In genomic region chr15:72375501-72375845, GRCh38 we compare ENCODE assay signal across 9 cellular contexts. TPM values are rescaled to one million over a fixed set of nuclear protein-coding genes. Genes with fewer than 3 reads are reported as not detected.
DNase-seq lines count a peak whose midpoint lies in the region; ATAC-seq, FAIRE-seq and TF ChIP-seq lines count a peak whose summit lies in the region.
"Had no signal": no experiment of that assay in that cellular context is flagged by ENCODE, and none has a peak within 500 bp of the region (broad histone marks: within the 10 kb centered on the region; RNA-seq: fewer than 3 reads in every experiment).

No MANE protein-coding gene starts in this region.

- H3K9ac ChIP-seq in HUES6 (ENCODE audit: low read length) (peak overlapping the region; percentile 88), K562 (ENCODE audit: insufficient read depth in 1 of 2, low read depth in 2 of 2, low read length in 2 of 2) (peak overlapping the region; percentile 94 to 99)

- POLR2A ChIA-PET in K562 (lab: Yijun Ruan, JAX), result interaction anchor here (0.5 to 1.4 kb wide), 12 partner anchors 8 to 460 kb away, joined by 3 to 6 read pairs (median 4); no protein-coding TSS in a partner anchor

- ATAC-seq in GM21528 (IDR thresholded peaks at IDR 0.05; ENCODE audit: low FRiP score, unreplicated experiment) (peak; percentile 43), K562 (peak; percentile 79)
- ATAC-seq in stimulated activated naive CD8-positive, alpha-beta T cell treated with anti-CD3 and anti-CD28 coated beads, Interleukin-15, amount 100 ng/mL, for 72 hours, result peak; percentile 60

- TF ChIP-seq EP300 in K562 (IDR thresholded peaks at IDR 0.05; ENCODE audit: low read length), result no peak

- DNase-seq in K562 (ENCODE audit: extremely low read depth in 1 of 4, low spot score in 3 of 4), result peak in 1 of 4 experiments; percentile 27
- peak; percentile 84 for DNase-seq in kidney tubule cell (ENCODE audit: low spot score)
- DNase-seq in stimulated activated naive CD8-positive, alpha-beta T cell treated with anti-CD3 and anti-CD28 coated beads, Interleukin-15, amount 100 ng/mL, for 72 hours, result no peak
- DNase-seq in middle frontal gyrus (ENCODE audit: extremely low spot score, low spot score), result no peak
- no peak for DNase-seq in SW480 (ENCODE audit: low spot score)

- H3K9me3 ChIP-seq in DOHH2 (ENCODE audit: control insufficient read depth, insufficient read depth, low read length) (no peaks in the 10 kb centered on the region), HUES6 (ENCODE audit: control insufficient read depth, insufficient read depth, low read depth, low read length) (no peaks in the 10 kb centered on the region), K562 (replicated peaks; ENCODE audit: control insufficient read depth, insufficient read depth, low read depth, low read length) (no peaks in the 10 kb centered on the region)

- TSS peak; percentile 63 for BruUV-seq in K562 (replicated peaks; lab: Mats Ljungman, UMichigan)

- no peak for TF ChIP-seq POLR2A in K562 (conservative IDR thresholded peaks at IDR 0.05)

- no peaks in the 10 kb centered on the region for H3K9me2 ChIP-seq in DOHH2 (replicated peaks; ENCODE audit: control insufficient read depth, low read length)

- H3K36me3 ChIP-seq in DOHH2 (ENCODE audit: control insufficient read depth, low read length) (peaks cover 5% of the 10 kb centered on the region; the same call in 1 of the 2 replicates), HUES6 (ENCODE audit: control insufficient read depth, insufficient read depth, low read length) (peaks cover under 1% of the 10 kb centered on the region; the same call in 1 of the 2 replicates), K562 (ENCODE audit: control insufficient read depth, insufficient read depth, low read length) (peaks cover 15% of the 10 kb centered on the region; the same call in 2 of the 3 replicates)

- CTCF ChIA-PET in K562 (lab: Yijun Ruan, JAX; ENCODE audit: low intra/inter-chr PET ratio), result no interaction called here

- WGBS in K562 (ENCODE audit: insufficient coverage, low coverage, missing lambda C conversion rate), result under 1% methylated on average over 17 of the region's 17 CpGs

- H3K27me3 Mint-ChIP-seq in stimulated activated naive CD8-positive, alpha-beta T cell treated with anti-CD3 and anti-CD28 coated beads, Interleukin-15, amount 100 ng/mL, for 72 hours, result no peaks in the 10 kb centered on the region

- H4K20me1 ChIP-seq in DOHH2 (ENCODE audit: control insufficient read depth, insufficient read depth, low read depth, low read length) (no peaks in the 10 kb centered on the region), K562 (replicated peaks; ENCODE audit: control insufficient read depth, insufficient read depth, low read length) (no peaks in the 10 kb centered on the region)

- H3K4me2 ChIP-seq in DOHH2 (ENCODE audit: low read length) (peak overlapping the region; percentile 69), K562 (ENCODE audit: insufficient read depth, low read length) (peak overlapping the region; percentile 95)

- H3K4me3 ChIP-seq in DOHH2 (ENCODE audit: low read length), result peak overlapping the region; percentile 83
- H3K4me3 ChIP-seq in HUES6 (ENCODE audit: low read depth, low read length), result peak overlapping the region; percentile 95
- H3K4me3 ChIP-seq in K562, result peak overlapping the region; percentile 79

- H3K4me1 ChIP-seq in DOHH2 (ENCODE audit: control insufficient read depth, low read length), result peaks cover 28% of the 10 kb centered on the region
- H3K4me1 ChIP-seq in HUES6 (ENCODE audit: control insufficient read depth, insufficient read depth, low read length), result no peaks in the 10 kb centered on the region
- H3K4me1 ChIP-seq in K562 (replicated peaks in 1 of 2; ENCODE audit: control insufficient read depth in 2 of 2, insufficient read depth in 2 of 2, low read length in 2 of 2), result peaks cover 8 to 15% of the 10 kb centered on the region in 2 experiments; a peak in 3 of 5 replicates

- H3K4me1 Mint-ChIP-seq in stimulated activated naive CD8-positive, alpha-beta T cell treated with anti-CD3 and anti-CD28 coated beads, Interleukin-15, amount 100 ng/mL, for 72 hours, result peaks cover 35% of the 10 kb centered on the region

- H3K4me3 Mint-ChIP-seq in stimulated activated naive CD8-positive, alpha-beta T cell treated with anti-CD3 and anti-CD28 coated beads, Interleukin-15, amount 100 ng/mL, for 72 hours, result peak overlapping the region; percentile 97 to 99

- H3K9me3 Mint-ChIP-seq in stimulated activated naive CD8-positive, alpha-beta T cell treated with anti-CD3 and anti-CD28 coated beads, Interleukin-15, amount 100 ng/mL, for 72 hours, result no peaks in the 10 kb centered on the region

- FAIRE-seq in K562 (lab: Jason Lieb, UNC), result no peak
- FAIRE-seq: TTC549 had no signal

- peaks cover 49% of the 10 kb centered on the region for H3K79me2 ChIP-seq in DOHH2 (ENCODE audit: control insufficient read depth, low read length)
- H3K79me2 ChIP-seq in K562 (ENCODE audit: control insufficient read depth, insufficient read depth, low read length), result peaks cover 31% of the 10 kb centered on the region

- H3K27me3 ChIP-seq in DOHH2 (ENCODE audit: control insufficient read depth, low read length) (no peaks in the 10 kb centered on the region), HUES6 (ENCODE audit: control insufficient read depth, insufficient read depth, low read length) (peaks cover 5% of the 10 kb centered on the region; the same call in 1 of the 2 replicates), K562 (ENCODE audit: control insufficient read depth in 2 of 2, insufficient read depth in 2 of 2, low read length in 2 of 2) (peaks cover 0 to 3% of the 10 kb centered on the region in 2 experiments; a peak in 2 of 5 replicates)

- intact Hi-C loops in K562 (cut with micrococcal nuclease), result no loop called here

- peaks cover 5% of the 10 kb centered on the region; the same call in 1 of the 2 replicates for H3F3A ChIP-seq in DOHH2 (ENCODE audit: control insufficient read depth, insufficient read depth)

- peak overlapping the region; percentile 99 for H3K27ac Mint-ChIP-seq in stimulated activated naive CD8-positive, alpha-beta T cell treated with anti-CD3 and anti-CD28 coated beads, Interleukin-15, amount 100 ng/mL, for 72 hours

- TF ChIP-seq CTCF in DOHH2 (IDR thresholded peaks at IDR 0.05; ENCODE audit: low read depth, low read length, poor library complexity, severe bottlenecking) (no peak), K562 (IDR thresholded peaks at IDR 0.05 in 2 of 3, conservative IDR thresholded peaks at IDR 0.05 in 1 of 3; ENCODE audit: insufficient read depth in 2 of 3, low read depth in 1 of 3, low read length in 3 of 3) (no peak)

- peak overlapping the region; percentile 97 for H2AFZ ChIP-seq in K562 (ENCODE audit: low read depth, low read length)

- in situ Hi-C loops in K562 (cut with MboI), result no loop called here

- H3K27ac ChIP-seq in DOHH2 (ENCODE audit: low read depth, low read length) (0 out of 2 replicates have a peak overlapping the region, but pooled peaks have one; percentile 13), HUES6 (ENCODE audit: low read depth, low read length) (peak overlapping the region; percentile 58; the same call in 1 of the 2 replicates), K562 (ENCODE audit: extremely low read depth, low read depth, low read length) (peak overlapping the region; percentile 83)

- TF ChIP-seq RAD21 in K562 (CRISPR knock-in tag; conservative IDR thresholded peaks at IDR 0.05 in 1 of 2, IDR thresholded peaks at IDR 0.05 in 1 of 2), result no peak

- H3K9me1 ChIP-seq in K562 (ENCODE audit: control insufficient read depth, insufficient read depth, low read length), result no peaks in the 10 kb centered on the region

RNA-seq across cellular contexts. Expression of gene HEXA, which starts 0.3 kb away (rescaled TPM):
- 137 and 211 TPM in 2 replicates for total RNA-seq in K562 (2011; cell fraction: chromatin; rRNA removed; ENCODE audit: low replicate concordance)
- 192 and 220 TPM in 2 replicates for total RNA-seq in K562 (2011; cell fraction: nucleolus; rRNA removed)
- 181 and 186 TPM in 2 replicates for total RNA-seq in K562 (2011; cell fraction: nucleoplasm; rRNA removed)
- total RNA-seq in K562 (2014; rRNA removed) (47.1 and 48.2 TPM in 2 replicates), K562 (2014; rRNA removed; fragmentation: Illumina TruSeq; extraction: Trizol) (57.4 and 58.3 TPM in 2 replicates), K562 (2015; rRNA removed; fragmentation: Illumina TruSeq; extraction: Trizol) (84.4 and 85.9 TPM in 2 replicates), K562 (2021) (81.9 and 82.1 TPM in 2 replicates)
- polyA plus RNA-seq in K562 (2011; rRNA removed) (134 and 136 TPM in 2 replicates), K562 (2014; fragmentation: Illumina TruSeq; extraction: Trizol) (68.9 and 70.0 TPM in 2 replicates), K562 (2014; fragmentation: Nextera tagmentation; extraction: Ambion mirVana) (10 to 100 TPM; 22.2 to 64.3 TPM), K562 (2014; rRNA removed) (72.9 and 90.3 TPM in 2 replicates)
- 112 and 135 TPM in 2 replicates for polyA plus RNA-seq in K562 (2011; cell fraction: cytosol; rRNA removed)
- 225 and 242 TPM in 2 replicates for polyA plus RNA-seq in K562 (2011; cell fraction: nucleus; rRNA removed)
- polyA plus RNA-seq in K562 (2012), result 67.4 and 141 TPM in 2 replicates
- 51.3 and 57.7 TPM in 2 replicates for polyA minus RNA-seq in K562 (2011; rRNA and poly(A)+ RNA removed)
- polyA minus RNA-seq in K562 (2011; cell fraction: cytosol; rRNA and poly(A)+ RNA removed), result 41.3 and 44.2 TPM in 2 replicates
- 33.4 and 36.8 TPM in 2 replicates for polyA minus RNA-seq in K562 (2011; cell fraction: nucleus; rRNA and poly(A)+ RNA removed)

RNA-seq across cellular contexts. Expression of gene TMEM202, which starts 22.6 kb away (rescaled TPM):
- not detected in 2 replicates for total RNA-seq in K562 (2011; cell fraction: chromatin; rRNA removed; ENCODE audit: low replicate concordance)
- total RNA-seq in K562 (2011; cell fraction: nucleolus; rRNA removed), result not detected in 2 replicates
- total RNA-seq in K562 (2011; cell fraction: nucleoplasm; rRNA removed), result not detected in 2 replicates
- total RNA-seq in K562 (2014; rRNA removed) (not detected in 2 replicates), K562 (2014; rRNA removed; fragmentation: Illumina TruSeq; extraction: Trizol) (not detected in 2 replicates), K562 (2015; rRNA removed; fragmentation: Illumina TruSeq; extraction: Trizol) (not detected in 2 replicates), K562 (2021) (not detected in 2 replicates)
- polyA plus RNA-seq in K562 (2011; rRNA removed) (not detected in 2 replicates), K562 (2014; fragmentation: Illumina TruSeq; extraction: Trizol) (not detected in 2 replicates), K562 (2014; fragmentation: Nextera tagmentation; extraction: Ambion mirVana) (not detected), K562 (2014; rRNA removed) (not detected in 2 replicates)
- not detected in 2 replicates for polyA plus RNA-seq in K562 (2011; cell fraction: cytosol; rRNA removed)
- polyA plus RNA-seq in K562 (2011; cell fraction: nucleus; rRNA removed), result not detected in 2 replicates
- polyA plus RNA-seq in K562 (2012), result not detected in 2 replicates
- not detected in 2 replicates for polyA minus RNA-seq in K562 (2011; rRNA and poly(A)+ RNA removed)
- polyA minus RNA-seq in K562 (2011; cell fraction: cytosol; rRNA and poly(A)+ RNA removed), result not detected in 2 replicates
- polyA minus RNA-seq in K562 (2011; cell fraction: nucleus; rRNA and poly(A)+ RNA removed), result not detected in 2 replicates

RNA-seq across cellular contexts. Expression of gene CELF6, which starts 55.5 kb away (rescaled TPM):
- not detected in 2 replicates for total RNA-seq in K562 (2011; cell fraction: chromatin; rRNA removed; ENCODE audit: low replicate concordance)
- not detected in 2 replicates for total RNA-seq in K562 (2011; cell fraction: nucleolus; rRNA removed)
- not detected in 2 replicates for total RNA-seq in K562 (2011; cell fraction: nucleoplasm; rRNA removed)
- total RNA-seq in K562 (2014; rRNA removed), result 0.04 TPM in 1 of 2 replicates, not detected in the other
- total RNA-seq in K562 (2014; rRNA removed; fragmentation: Illumina TruSeq; extraction: Trizol), result not detected in 2 replicates
- total RNA-seq in K562 (2015; rRNA removed; fragmentation: Illumina TruSeq; extraction: Trizol), result 0.08 TPM in 1 of 2 replicates, not detected in the other
- total RNA-seq in K562 (2021), result not detected in 2 replicates
- 0.03 TPM in 1 of 2 replicates, not detected in the other for polyA plus RNA-seq in K562 (2011; rRNA removed)
- 0.09 TPM in 1 of 2 replicates, not detected in the other for polyA plus RNA-seq in K562 (2011; cell fraction: cytosol; rRNA removed)
- polyA plus RNA-seq in K562 (2011; cell fraction: nucleus; rRNA removed), result 0.55 and 0.58 TPM in 2 replicates
- 0.04 and 0.30 TPM in 2 replicates for polyA plus RNA-seq in K562 (2012)
- not detected in 2 replicates for polyA plus RNA-seq in K562 (2014; fragmentation: Illumina TruSeq; extraction: Trizol)
- under 1 TPM in 1 of 2 experiments, not detected in 1; 0.01 TPM for polyA plus RNA-seq in K562 (2014; fragmentation: Nextera tagmentation; extraction: Ambion mirVana)
- polyA plus RNA-seq in K562 (2014; rRNA removed), result 0.11 TPM in 1 of 2 replicates, not detected in the other
- not detected in 2 replicates for polyA minus RNA-seq in K562 (2011; rRNA and poly(A)+ RNA removed)
- polyA minus RNA-seq in K562 (2011; cell fraction: cytosol; rRNA and poly(A)+ RNA removed), result not detected in 2 replicates
- not detected in 2 replicates for polyA minus RNA-seq in K562 (2011; cell fraction: nucleus; rRNA and poly(A)+ RNA removed)

Comparison
In these comparisons a context has a peak if more than half of its experiments do, and no peak if none do; other contexts are left out.
1. H3K27ac ChIP-seq: peak in every context shown above with its lines; median percentile 83 in K562; 58 in HUES6; 13 in DOHH2.